In genomic region chr7:37265006-37265405, GRCh38 we compare ENCODE assay signal across 21 cellular contexts.
A peak's percentile ranks its signal among the peaks of the same experiment; 100 is the strongest.
DNase-seq lines count a peak whose midpoint lies in the region; ATAC-seq lines count a peak whose summit lies in the region.
"Had no signal": no experiment of that assay in that cellular context is flagged by ENCODE, and none has a peak within 500 bp of the region (broad histone marks: within the 10 kb centered on the region; RNA-seq: fewer than 3 reads in every experiment).

No MANE protein-coding gene starts in this region.

- H3K9me3 Mint-ChIP-seq in activated T-cell treated with anti-CD3 and anti-CD28 coated beads, Interleukin-2, amount 50 U/mL, for 24 hours = no peaks in the 10 kb centered on the region
- H3K9me3 Mint-ChIP-seq in activated T-cell treated with anti-CD3 and anti-CD28 coated beads, Interleukin-2, amount 50 U/mL, for 4 hours = no peaks in the 10 kb centered on the region
- H3K9me3 Mint-ChIP-seq in dendritic cell treated with granulocyte-macrophage colony-stimulating factor and Interleukin-4, amounts not matched to agents 40 ng/mL and 50 ng/mL, for 4 days = no peaks in the 10 kb centered on the region
- H3K9me3 Mint-ChIP-seq in stimulated activated naive B cell treated with anti-CD40 and anti-IgM and Interleukin-4, amounts not matched to agents 10 μg/mL and 1 μg/mL and 100 μg/mL, for 72 hours = no peaks in the 10 kb centered on the region
- H3K9me3 Mint-ChIP-seq: T-cell had no signal

- peaks cover 58% of the 10 kb centered on the region for H3K36me3 Mint-ChIP-seq in activated T-cell treated with anti-CD3 and anti-CD28 coated beads, Interleukin-2, amount 50 U/mL, for 24 hours (ENCODE audit: low read depth)
- H3K36me3 Mint-ChIP-seq in activated T-cell treated with anti-CD3 and anti-CD28 coated beads, Interleukin-2, amount 50 U/mL, for 4 hours (ENCODE audit: insufficient read depth) = peaks cover 28% of the 10 kb centered on the region
- peaks cover 29% of the 10 kb centered on the region for H3K36me3 Mint-ChIP-seq in dendritic cell treated with granulocyte-macrophage colony-stimulating factor and Interleukin-4, amounts not matched to agents 40 ng/mL and 50 ng/mL, for 4 days (ENCODE audit: low read depth)
- H3K36me3 Mint-ChIP-seq in stimulated activated naive B cell treated with anti-CD40 and anti-IgM and Interleukin-4, amounts not matched to agents 10 μg/mL and 1 μg/mL and 100 μg/mL, for 72 hours = peaks cover 8 to 38% of the 10 kb centered on the region in 2 donors

- intact Hi-C loops in dendritic cell treated with granulocyte-macrophage colony-stimulating factor and Interleukin-4, amounts not matched to agents 40 ng/mL and 50 ng/mL, for 4 days (cut with micrococcal nuclease) = no loop called here

- DNase-seq in activated T-cell treated with anti-CD3 and anti-CD28 coated beads, Interleukin-2, amount 50 U/mL, for 24 hours = no peak
- no peak for DNase-seq in activated T-cell treated with anti-CD3 and anti-CD28 coated beads, Interleukin-2, amount 50 U/mL, for 4 hours
- DNase-seq in Kasumi-1 (lab: John Stamatoyannopoulos, UW) (peak; percentile 87 to 89), cerebellar nuclear complex (lab: John Stamatoyannopoulos, UW) (no peak), COR-L47 (lab: John Stamatoyannopoulos, UW) (no peak)
- no peak for DNase-seq in stimulated activated naive B cell treated with anti-CD40 and anti-IgM and Interleukin-4, amounts not matched to agents 10 μg/mL and 1 μg/mL and 100 μg/mL, for 72 hours
- DNase-seq: ACHN; activated effector memory CD4-positive, alpha-beta T cell treated with anti-CD3 and anti-CD28 coated beads, Interleukin-2, amount 50 U/mL, for 16 hours; amniotic stem cell; Calu3; EL; erythroblast; GM23248; kidney glomerular epithelial cell; mesenchymal stem cell; NCI-H2107; NCI-H524 treated with DMSO at 0.1 percent for 48 hours; stimulated activated CD4-positive, alpha-beta T cell treated with anti-CD3 and anti-CD28 coated beads, Interleukin-4, amount 100 ng/mL, for 24 hours; T-cell had no signal

- no peaks in the 10 kb centered on the region for H3K27me3 Mint-ChIP-seq in activated T-cell treated with anti-CD3 and anti-CD28 coated beads, Interleukin-2, amount 50 U/mL, for 24 hours
- H3K27me3 Mint-ChIP-seq in activated T-cell treated with anti-CD3 and anti-CD28 coated beads, Interleukin-2, amount 50 U/mL, for 4 hours (ENCODE audit: low read depth) = no peaks in the 10 kb centered on the region
- H3K27me3 Mint-ChIP-seq in dendritic cell treated with granulocyte-macrophage colony-stimulating factor and Interleukin-4, amounts not matched to agents 40 ng/mL and 50 ng/mL, for 4 days = no peaks in the 10 kb centered on the region
- no peaks in the 10 kb centered on the region for H3K27me3 Mint-ChIP-seq in stimulated activated naive B cell treated with anti-CD40 and anti-IgM and Interleukin-4, amounts not matched to agents 10 μg/mL and 1 μg/mL and 100 μg/mL, for 72 hours
- H3K27me3 Mint-ChIP-seq: T-cell had no signal

- no peak for ATAC-seq in activated T-cell treated with anti-CD3 and anti-CD28 coated beads, Interleukin-2, amount 50 U/mL, for 4 hours
- no peak for ATAC-seq in stimulated activated naive B cell treated with anti-CD40 and anti-IgM and Interleukin-4, amounts not matched to agents 10 μg/mL and 1 μg/mL and 100 μg/mL, for 72 hours (replicated peaks)
- no peak for ATAC-seq in GM18868 (IDR thresholded peaks at IDR 0.05; ENCODE audit: unreplicated experiment)
- ATAC-seq: T-cell had no signal

- no peak overlapping the region for H3K4me3 Mint-ChIP-seq in activated T-cell treated with anti-CD3 and anti-CD28 coated beads, Interleukin-2, amount 50 U/mL, for 24 hours
- H3K4me3 Mint-ChIP-seq in activated T-cell treated with anti-CD3 and anti-CD28 coated beads, Interleukin-2, amount 50 U/mL, for 4 hours = no peak overlapping the region
- H3K4me3 Mint-ChIP-seq in dendritic cell treated with granulocyte-macrophage colony-stimulating factor and Interleukin-4, amounts not matched to agents 40 ng/mL and 50 ng/mL, for 4 days = no peak overlapping the region
- no peak overlapping the region for H3K4me3 Mint-ChIP-seq in stimulated activated naive B cell treated with anti-CD40 and anti-IgM and Interleukin-4, amounts not matched to agents 10 μg/mL and 1 μg/mL and 100 μg/mL, for 72 hours
- H3K4me3 Mint-ChIP-seq: T-cell had no signal

- H3K27ac Mint-ChIP-seq in activated T-cell treated with anti-CD3 and anti-CD28 coated beads, Interleukin-2, amount 50 U/mL, for 24 hours = peak overlapping the region; percentile 54
- peak overlapping the region; percentile 21 for H3K27ac Mint-ChIP-seq in dendritic cell treated with granulocyte-macrophage colony-stimulating factor and Interleukin-4, amounts not matched to agents 40 ng/mL and 50 ng/mL, for 4 days
- H3K27ac Mint-ChIP-seq in stimulated activated naive B cell treated with anti-CD40 and anti-IgM and Interleukin-4, amounts not matched to agents 10 μg/mL and 1 μg/mL and 100 μg/mL, for 72 hours = peak overlapping the region; percentile 6

- H3K4me1 Mint-ChIP-seq in activated T-cell treated with anti-CD3 and anti-CD28 coated beads, Interleukin-2, amount 50 U/mL, for 24 hours (ENCODE audit: low read depth) = peaks cover 46% of the 10 kb centered on the region
- H3K4me1 Mint-ChIP-seq in activated T-cell treated with anti-CD3 and anti-CD28 coated beads, Interleukin-2, amount 50 U/mL, for 4 hours (ENCODE audit: low read depth) = peaks cover 27% of the 10 kb centered on the region
- H3K4me1 Mint-ChIP-seq in dendritic cell treated with granulocyte-macrophage colony-stimulating factor and Interleukin-4, amounts not matched to agents 40 ng/mL and 50 ng/mL, for 4 days (ENCODE audit: low read depth) = peaks cover 29% of the 10 kb centered on the region
- H3K4me1 Mint-ChIP-seq in stimulated activated naive B cell treated with anti-CD40 and anti-IgM and Interleukin-4, amounts not matched to agents 10 μg/mL and 1 μg/mL and 100 μg/mL, for 72 hours = peaks cover 23% of the 10 kb centered on the region in 2 donors

Comparison
In these comparisons a context has a peak if more than half of its experiments do, and no peak if none do; other contexts are left out.
1. DNase-seq: peak in Kasumi-1 (2 of 2); none in activated T-cell treated with anti-CD3 and anti-CD28 coated beads, Interleukin-2, amount 50 U/mL, for 24 hours (single experiment), activated T-cell treated with anti-CD3 and anti-CD28 coated beads, Interleukin-2, amount 50 U/mL, for 4 hours (single experiment), stimulated activated naive B cell treated with anti-CD40 and anti-IgM and Interleukin-4, amounts not matched to agents 10 μg/mL and 1 μg/mL and 100 μg/mL, for 72 hours (single experiment), cerebellar nuclear complex (0 of 2) and COR-L47 (single experiment).
2. Peak in every context shown above with its lines, with median percentiles within 50 percentile points of each other: H3K27ac Mint-ChIP-seq.